19 cellular contexts compared by ENCODE assay signal in the genomic region with DNA sequence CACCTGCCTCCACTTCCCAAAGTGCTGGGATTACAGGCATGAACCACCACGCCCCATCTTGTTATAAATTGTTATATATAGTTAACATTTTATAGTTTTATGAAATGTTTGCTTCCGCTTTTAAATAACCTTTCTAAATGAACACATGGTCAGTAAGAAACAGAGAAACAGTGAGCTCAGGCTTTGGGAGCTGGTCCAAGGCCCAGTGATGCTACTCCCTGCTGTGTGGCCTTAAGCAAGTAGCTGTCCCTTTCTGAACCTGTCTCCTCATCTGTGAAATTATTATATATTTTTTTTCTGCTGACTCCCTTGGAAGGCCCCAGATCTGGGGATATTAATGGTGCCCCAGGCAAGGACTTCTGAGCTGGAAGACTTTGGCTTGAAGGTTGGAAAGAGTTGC.
"Had no signal": no experiment of that assay in that cellular context is flagged by ENCODE, and none has a peak within 500 bp of the region (broad histone marks: within the 10 kb centered on the region; RNA-seq: fewer than 3 reads in every experiment).

No MANE protein-coding gene starts in this region.

- ATAC-seq: activated CD8-positive, alpha-beta memory T cell treated with anti-CD3 and anti-CD28 coated beads, Interleukin-2, amount 10 ng/mL, durations not matched to agents 7 days and 5 days; activated naive CD4-positive, alpha-beta T cell treated with anti-CD3 and anti-CD28 coated beads, Interleukin-2, amount 50 U/mL, for 72 hours; PC-3; T-helper 17 cell had no signal

- DNase-seq: activated B cell treated with CpG ODN at 0.5 μM for 24 hours; activated CD4-positive, alpha-beta T cell treated with anti-CD3 and anti-CD28 coated beads for 1 hour; activated CD4-positive, alpha-beta T cell treated with anti-CD3 and anti-CD28 coated beads, Interleukin-2, amount 10 ng/mL, durations not matched to agents 24 days and 14 days; activated CD4-positive, alpha-beta T cell treated with anti-CD3 and anti-CD28 coated beads, Interleukin-2, amount 50 U/mL, for 48 hours; activated CD8-positive, alpha-beta memory T cell treated with anti-CD3 and anti-CD28 coated beads, Interleukin-2, amount 10 ng/mL, durations not matched to agents 7 days and 5 days; activated effector memory CD4-positive, alpha-beta T cell treated with anti-CD3 and anti-CD28 coated beads, Interleukin-2, amount 50 U/mL, for 16 hours; activated naive CD4-positive, alpha-beta T cell treated with Interleukin-2 at 50 U/mL for 16 hours; activated T-cell treated with anti-CD3 and anti-CD28 coated beads, Interleukin-2, amount 50 U/mL, for 24 hours; amygdala; NCI-H146; NCI-H187 treated with DMSO at 0.1 percent for 48 hours; NCI-H2081 treated with DMSO at 0.1 percent for 48 hours; NCI-H446; NCI-H524; PC-3; SIG-M5; T-helper 17 cell; T-helper 9 cell had no signal
